9 cellular contexts compared by ENCODE assay signal in the genomic region with DNA sequence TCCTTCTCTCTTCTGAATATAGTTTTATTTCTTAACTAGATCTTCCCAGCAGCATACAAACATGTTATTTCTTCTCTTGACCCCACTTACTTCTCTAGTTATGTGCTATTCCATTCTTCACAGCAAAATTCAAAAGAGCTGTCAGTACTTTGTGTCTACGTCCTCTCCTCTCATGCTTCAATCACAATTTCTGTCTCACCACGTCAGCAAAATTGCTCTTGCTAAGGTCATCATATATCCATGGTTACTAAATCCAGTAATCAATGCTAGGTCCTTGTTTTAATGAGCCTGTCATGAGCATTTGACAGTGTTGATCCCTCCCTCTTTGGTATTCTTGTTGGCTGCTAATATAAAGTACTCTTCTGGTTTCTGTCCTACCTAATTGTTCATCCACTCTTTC.
"Had no signal": no experiment of that assay in that cellular context is flagged by ENCODE, and none has a peak within 500 bp of the region (broad histone marks: within the 10 kb centered on the region; RNA-seq: fewer than 3 reads in every experiment).

No MANE protein-coding gene starts in this region.

- DNase-seq: GM23248, GOT3, H7, HFFc6, Kasumi-1, KG1 had no signal

- H3K4me3 ChIP-seq: GM23248, HAP-1 had no signal

- H3K27ac ChIP-seq: GM23248, HL-60 had no signal

- H3K9ac ChIP-seq: GM23248 had no signal

- ATAC-seq: HCT116 had no signal

- H3K36me3 ChIP-seq: HAP-1 had no signal

- H2AFZ ChIP-seq: GM23248 had no signal

- H3K4me1 ChIP-seq: HAP-1 had no signal

- H3K9me3 ChIP-seq: HAP-1 had no signal
